Comparison of ENCODE assay signal across 20 cellular contexts in genomic region chr12:71791473-71792150, GRCh38.
"Had no signal": no experiment of that assay in that cellular context is flagged by ENCODE, and none has a peak within 500 bp of the region (broad histone marks: within the 10 kb centered on the region; RNA-seq: fewer than 3 reads in every experiment).

No MANE protein-coding gene starts in this region.

- H3K27ac Mint-ChIP-seq: type B pancreatic cell had no signal

- H3K4me2 ChIP-seq: hepatocyte had no signal

- H2AFZ ChIP-seq: hepatocyte had no signal

- H3K27me3 ChIP-seq: foreskin keratinocyte, hepatocyte, sigmoid colon, suprapubic skin, thyroid gland had no signal

- H3K4me3 Mint-ChIP-seq: naive B cell, type B pancreatic cell had no signal

- H3K9me3 Mint-ChIP-seq: naive B cell, type B pancreatic cell had no signal

- H3K4me3 ChIP-seq: hepatocyte, left ventricle myocardium inferior, lower lobe of right lung, psoas muscle, sigmoid colon, skin epidermis, suprapubic skin, thyroid gland had no signal

- H3K27me3 Mint-ChIP-seq: naive B cell, type B pancreatic cell had no signal

- DNase-seq: cerebellar nuclear complex; dermis blood vessel endothelial cell; erythroblast; foreskin keratinocyte; head of caudate nucleus; kidney; left cardiac atrium; left ventricle myocardium inferior; lower lobe of right lung; mesenchymal stem cell; naive B cell; psoas muscle; retina; sigmoid colon; stimulated activated naive CD8-positive, alpha-beta T cell treated with anti-CD3 and anti-CD28 coated beads, Interleukin-15, Interleukin-2, amounts not matched to agents 100 U/mL and 50 U/mL, for 24 hours; thyroid gland had no signal

- H3K4me1 ChIP-seq: foreskin keratinocyte, lower lobe of right lung, psoas muscle, suprapubic skin, thyroid gland had no signal

- ATAC-seq: foreskin keratinocyte; left cardiac atrium; lower lobe of right lung; psoas muscle; stimulated activated naive CD8-positive, alpha-beta T cell treated with anti-CD3 and anti-CD28 coated beads, Interleukin-15, Interleukin-2, amounts not matched to agents 100 U/mL and 50 U/mL, for 24 hours had no signal

- H3K79me2 ChIP-seq: hepatocyte had no signal

- H3K9me3 ChIP-seq: left ventricle myocardium inferior, lower lobe of right lung, psoas muscle, sigmoid colon, suprapubic skin, thyroid gland had no signal

- H3K27ac ChIP-seq: foreskin keratinocyte, hepatocyte, left ventricle myocardium inferior, lower lobe of right lung, psoas muscle, sigmoid colon, skin epidermis, suprapubic skin, thyroid gland had no signal
